13 cellular contexts compared by ENCODE assay signal in genomic region chr7:132784406-132784805, GRCh38.
"Had no signal": no experiment of that assay in that cellular context is flagged by ENCODE, and none has a peak within 500 bp of the region (broad histone marks: within the 10 kb centered on the region; RNA-seq: fewer than 3 reads in every experiment).

No MANE protein-coding gene starts in this region.

- H3K9me3 ChIP-seq: adrenal gland, neutrophil, sigmoid colon, thyroid gland had no signal

- H3K4me1 ChIP-seq: adrenal gland, thyroid gland had no signal

- ATAC-seq: activated CD8-positive, alpha-beta T cell treated with anti-CD3 and anti-CD28 coated beads, Interleukin-2, amount 10 ng/mL, durations not matched to agents 7 days and 5 days; activated T-cell treated with anti-CD3 and anti-CD28 coated beads, Interleukin-2, amount 50 U/mL, for 4 hours; left cardiac atrium; natural killer cell treated with Interleukin-12 subunit alpha and Interleukin-12 subunit beta and Interleukin-15 and Interleukin-18, amount 100 ng/mL, for 72 hours had no signal

- H3K36me3 ChIP-seq: adrenal gland had no signal

- H3K27ac ChIP-seq: adrenal gland, neutrophil, sigmoid colon, thyroid gland had no signal

- H3K27me3 ChIP-seq: adrenal gland, neutrophil, sigmoid colon, thyroid gland had no signal

- DNase-seq: activated CD4-positive, alpha-beta T cell treated with anti-CD3 and anti-CD28 coated beads, Interleukin-2, amount 10 ng/mL, durations not matched to agents 7 days and 5 days; activated CD8-positive, alpha-beta T cell treated with anti-CD3 and anti-CD28 coated beads, Interleukin-2, amount 10 ng/mL, durations not matched to agents 7 days and 5 days; activated effector memory CD4-positive, alpha-beta T cell treated with Interleukin-2 at 50 U/mL for 16 hours; activated naive CD4-positive, alpha-beta T cell treated with anti-CD3 and anti-CD28 coated beads, Interleukin-2, amount 50 U/mL, for 16 hours; activated T-cell treated with anti-CD3 and anti-CD28 coated beads, Interleukin-2, amount 50 U/mL, for 4 hours; adrenal gland; effector memory CD4-positive, alpha-beta T cell; left cardiac atrium; sigmoid colon; stimulated activated naive CD4-positive, alpha-beta T cell treated with Interleukin-2 at 50 U/mL for 16 hours; thyroid gland had no signal

- H3K4me3 ChIP-seq: adrenal gland, sigmoid colon, thyroid gland had no signal
